Comparison of ENCODE assay signal across 19 cellular contexts in the genomic region with DNA sequence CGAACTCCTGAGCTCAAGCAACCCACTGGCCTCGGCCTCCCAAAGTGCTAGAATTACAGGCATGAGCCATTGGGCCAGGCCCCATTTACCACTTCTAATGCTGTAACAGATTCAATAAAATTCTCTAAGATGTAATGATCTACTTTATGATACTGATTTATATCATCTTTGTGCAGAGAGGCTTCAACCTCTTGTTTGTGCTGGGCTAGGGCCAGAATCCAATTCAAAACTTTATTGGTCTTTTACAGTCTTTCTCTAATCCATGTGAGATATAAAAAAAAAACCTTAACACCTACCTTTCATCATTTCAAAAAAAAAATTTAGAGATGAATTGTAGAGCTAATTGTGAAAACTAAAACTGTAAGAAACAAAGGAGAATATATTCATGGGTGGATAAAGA. TPM values are rescaled to one million over a fixed set of nuclear protein-coding genes. Genes with fewer than 3 reads are reported as not detected.
DNase-seq lines count a peak whose midpoint lies in the region; ATAC-seq and TF ChIP-seq lines count a peak whose summit lies in the region.
"Had no signal": no experiment of that assay in that cellular context is flagged by ENCODE, and none has a peak within 500 bp of the region (broad histone marks: within the 10 kb centered on the region; RNA-seq: fewer than 3 reads in every experiment).

No MANE protein-coding gene starts in this region.

- no peak for TF ChIP-seq POLR2A in esophagus squamous epithelium (IDR thresholded peaks at IDR 0.05)

- no peaks in the 10 kb centered on the region for H3K27me3 ChIP-seq in colonic mucosa
- no peaks in the 10 kb centered on the region for H3K27me3 ChIP-seq in esophagus squamous epithelium

- ATAC-seq in mucosa of descending colon (peak; percentile 95), left cardiac atrium (no peak)
- ATAC-seq: A549, HCT116 had no signal

- no peaks in the 10 kb centered on the region for H3K4me1 ChIP-seq in colonic mucosa
- H3K4me1 ChIP-seq in mucosa of descending colon (ENCODE audit: low read depth), result no peaks in the 10 kb centered on the region
- H3K4me1 ChIP-seq in esophagus squamous epithelium, result no peaks in the 10 kb centered on the region
- H3K4me1 ChIP-seq: A549 had no signal

- TF ChIP-seq CTCF in LNCaP clone FGC (IDR thresholded peaks at IDR 0.05; ENCODE audit: control insufficient read depth, extremely low read depth, insufficient read depth) (no peak), colonic mucosa (IDR thresholded peaks at IDR 0.05) (no peak), mucosa of descending colon (IDR thresholded peaks at IDR 0.05) (no peak), esophagus squamous epithelium (IDR thresholded peaks at IDR 0.05) (no peak)

- 75 to 83% methylated on average over 2 of the region's 2 CpGs for WGBS in esophagus squamous epithelium, 2 donors

- H3K27ac ChIP-seq in colonic mucosa, result no peak overlapping the region
- H3K27ac ChIP-seq in esophagus squamous epithelium, result no peak overlapping the region
- H3K27ac ChIP-seq: A549, GM23248 had no signal

- H3K9me3 ChIP-seq in colonic mucosa, result no peaks in the 10 kb centered on the region
- no peaks in the 10 kb centered on the region for H3K9me3 ChIP-seq in mucosa of descending colon
- no peaks in the 10 kb centered on the region for H3K9me3 ChIP-seq in esophagus squamous epithelium
- H3K9me3 ChIP-seq: A549 had no signal

- no peak overlapping the region for H3K4me3 ChIP-seq in LNCaP clone FGC (ENCODE audit: low read depth, low read length)
- H3K4me3 ChIP-seq in colonic mucosa, result no peak overlapping the region
- H3K4me3 ChIP-seq in mucosa of descending colon, result no peak overlapping the region
- no peak overlapping the region for H3K4me3 ChIP-seq in esophagus squamous epithelium
- H3K4me3 ChIP-seq: A549, GM23248 had no signal

- intact Hi-C loops in colonic mucosa (cut with DNase I) (no loop called here), mucosa of descending colon (cut with DNase I, micrococcal nuclease) (no loop called here), left cardiac atrium (cut with DNase I) (no loop called here), esophagus squamous epithelium (cut with DNase I) (no loop called here)

- no peaks in the 10 kb centered on the region for H3K36me3 ChIP-seq in colonic mucosa
- H3K36me3 ChIP-seq in mucosa of descending colon (ENCODE audit: low read depth), result no peaks in the 10 kb centered on the region
- no peaks in the 10 kb centered on the region for H3K36me3 ChIP-seq in esophagus squamous epithelium

- no peak overlapping the region for H3K9ac ChIP-seq in colonic mucosa (ENCODE audit: low read depth in 2 of 2, low read length in 2 of 2)
- H3K9ac ChIP-seq: GM23248 had no signal

- peak; percentile 56 for DNase-seq in LNCaP clone FGC (ENCODE audit: low read depth)
- peak; percentile 39 for DNase-seq in colonic mucosa
- peak in 2 of 3 donors; percentile 43 to 77 for DNase-seq in mucosa of descending colon
- DNase-seq in left cardiac atrium, result no peak
- DNase-seq in D341Med (ENCODE audit: low spot score), result no peak
- no peak for DNase-seq in esophagus squamous epithelium (lab: John Stamatoyannopoulos, UW)
- DNase-seq: 8988T; ACHN; C1 segment of cervical spinal cord; Calu3; CD4-positive, alpha-beta memory T cell; COR-L47; DMS153; DND-41; GM23248; H9; HFFc6 had no signal

RNA-seq across cellular contexts. Expression of gene BTF3, which starts 8.2 kb away (rescaled TPM):
- total RNA-seq in colonic mucosa (100 to 1,000 TPM; 527 to 610 TPM), mucosa of descending colon (100 to 1,000 TPM; 460 to 520 (median 486) TPM), left cardiac atrium (100 to 1,000 TPM; 357 to 364 TPM), esophagus squamous epithelium (100 to 1,000 TPM; 467 to 654 (median 574) TPM)

RNA-seq across cellular contexts. Expression of gene FOXD1, which starts 41.5 kb away (rescaled TPM):
- total RNA-seq in colonic mucosa (under 1 TPM; 0.17 to 0.24 TPM), mucosa of descending colon (under 1 TPM in 1 of 3 donors, not detected in 2; 0.16 TPM), left cardiac atrium (under 1 TPM; 0.09 to 0.10 TPM), esophagus squamous epithelium (1 to 10 TPM in 2 of 4 donors, under 1 TPM in 1, not detected in 1; 0.48 to 3.5 (median 1.5) TPM)
- total RNA-seq: CD4-positive, alpha-beta memory T cell had no signal

Comparison
In these comparisons a context has a peak if more than half of its experiments do, and no peak if none do; other contexts are left out.
1. DNase-seq: peak in LNCaP clone FGC (single experiment), colonic mucosa (single experiment) and mucosa of descending colon (2 of 3); none in left cardiac atrium (single experiment), D341Med (single experiment) and esophagus squamous epithelium (single experiment).